In genomic region chr19:18424122-18424889, GRCh38 we compare ENCODE assay signal across 17 cellular contexts. TPM values are rescaled to one million over a fixed set of nuclear protein-coding genes. Genes with fewer than 3 reads are reported as not detected.
A peak's percentile ranks its signal among the peaks of the same experiment; 100 is the strongest.
DNase-seq lines count a peak whose midpoint lies in the region; ATAC-seq and TF ChIP-seq lines count a peak whose summit lies in the region.
"Had no signal": no experiment of that assay in that cellular context is flagged by ENCODE, and none has a peak within 500 bp of the region (broad histone marks: within the 10 kb centered on the region; RNA-seq: fewer than 3 reads in every experiment).

No MANE protein-coding gene starts in this region.

- TF ChIP-seq POLR2A in esophagus muscularis mucosa (IDR thresholded peaks at IDR 0.05; ENCODE audit: low read depth): no peak
- no peak for TF ChIP-seq POLR2A in body of pancreas (IDR thresholded peaks at IDR 0.05)

- WGBS in esophagus muscularis mucosa: 83% methylated on average over 17 of the region's 22 CpGs
- WGBS in body of pancreas, 2 donors: 75 to 83% methylated on average over 18 to 22 of the region's 22 CpGs

- CTCF ChIA-PET in activated CD4-positive, alpha-beta memory T cell treated with anti-CD3 and anti-CD28 coated beads for 36 hours (lab: Charles Lee): no interaction called here
- CTCF ChIA-PET in activated CD4-positive, alpha-beta memory T cell treated with anti-CD3 and anti-CD28 coated beads, Interleukin-2, amount 10 ng/mL, durations not matched to agents 7 days and 5 days (lab: Charles Lee): interaction anchor here (0.6 kb wide), 1 partner anchor 554 kb away, joined by 3 read pairs; no protein-coding TSS in a partner anchor
- CTCF ChIA-PET in T-cell (lab: Charles Lee): no interaction called here

- H3K4me1 ChIP-seq in esophagus muscularis mucosa (peaks cover 73 to 96% (median 93%) of the 10 kb centered on the region in 4 donors), body of pancreas (peaks cover 38% of the 10 kb centered on the region)

- no peaks in the 10 kb centered on the region for H3K27me3 Mint-ChIP-seq in activated CD4-positive, alpha-beta memory T cell treated with anti-CD3 and anti-CD28 coated beads for 36 hours
- no peaks in the 10 kb centered on the region for H3K27me3 Mint-ChIP-seq in activated CD4-positive, alpha-beta memory T cell treated with anti-CD3 and anti-CD28 coated beads, Interleukin-2, amount 10 ng/mL, durations not matched to agents 7 days and 5 days
- no peaks in the 10 kb centered on the region for H3K27me3 Mint-ChIP-seq in T-cell

- H3K4me3 Mint-ChIP-seq in activated CD4-positive, alpha-beta memory T cell treated with anti-CD3 and anti-CD28 coated beads for 36 hours: no peak overlapping the region
- no peak overlapping the region for H3K4me3 Mint-ChIP-seq in activated CD4-positive, alpha-beta memory T cell treated with anti-CD3 and anti-CD28 coated beads, Interleukin-2, amount 10 ng/mL, durations not matched to agents 7 days and 5 days
- H3K4me3 Mint-ChIP-seq in T-cell: peak overlapping the region in 1 of 3 donors; percentile 20
- H3K4me3 Mint-ChIP-seq in stimulated activated effector memory CD8-positive, alpha-beta T cell treated with anti-CD3 and anti-CD28 coated beads, Interleukin-12 subunit alpha, Interleukin-12 subunit beta, amount 100 ng/mL, for 72 hours: peak overlapping the region; percentile 95
- H3K4me3 Mint-ChIP-seq: CD8-positive, alpha-beta T cell had no signal

- TF ChIP-seq EP300 in esophagus muscularis mucosa (IDR thresholded peaks at IDR 0.05): no peak

- ATAC-seq in T-cell (replicated peaks in 1 of 4): no peak
- ATAC-seq in stimulated activated effector memory CD8-positive, alpha-beta T cell treated with anti-CD3 and anti-CD28 coated beads, Interleukin-12 subunit alpha, Interleukin-12 subunit beta, amount 100 ng/mL, for 72 hours: no peak
- ATAC-seq in body of pancreas: no peak
- ATAC-seq: CD8-positive, alpha-beta T cell; left cardiac atrium had no signal

- POLR2A ChIA-PET in activated CD4-positive, alpha-beta memory T cell treated with anti-CD3 and anti-CD28 coated beads for 36 hours (lab: Charles Lee): no interaction called here
- POLR2A ChIA-PET in activated CD4-positive, alpha-beta memory T cell treated with anti-CD3 and anti-CD28 coated beads, Interleukin-2, amount 10 ng/mL, durations not matched to agents 7 days and 5 days (lab: Charles Lee): interaction anchor here (2.8 kb wide), 2 partner anchors 7 to 12 kb away, joined by 10 to 17 read pairs; no protein-coding TSS in a partner anchor
- POLR2A ChIA-PET in T-cell (lab: Charles Lee): no interaction called here

- peak overlapping the region; percentile 23 for H3K27ac Mint-ChIP-seq in activated CD4-positive, alpha-beta memory T cell treated with anti-CD3 and anti-CD28 coated beads for 36 hours
- H3K27ac Mint-ChIP-seq in activated CD4-positive, alpha-beta memory T cell treated with anti-CD3 and anti-CD28 coated beads, Interleukin-2, amount 10 ng/mL, durations not matched to agents 7 days and 5 days: no peak overlapping the region
- H3K27ac Mint-ChIP-seq in T-cell: peak overlapping the region; percentile 82 to 95
- peak overlapping the region; percentile 52 for H3K27ac Mint-ChIP-seq in stimulated activated effector memory CD8-positive, alpha-beta T cell treated with anti-CD3 and anti-CD28 coated beads, Interleukin-12 subunit alpha, Interleukin-12 subunit beta, amount 100 ng/mL, for 72 hours
- H3K27ac Mint-ChIP-seq: CD8-positive, alpha-beta T cell had no signal

- H3K27ac ChIP-seq in esophagus muscularis mucosa (replicated peaks in 1 of 4) (peak overlapping the region; percentile 38 to 85 (median 80)), body of pancreas (no peak overlapping the region)
- H3K27ac ChIP-seq: parathyroid adenoma, WERI-Rb-1 had no signal

- H3K36me3 ChIP-seq in esophagus muscularis mucosa (peaks cover 0 to 8% (median 5%) of the 10 kb centered on the region in 4 donors), body of pancreas (replicated peaks in 1 of 2; ENCODE audit: insufficient read depth in 1 of 2, low read depth in 2 of 2) (no peaks in the 10 kb centered on the region)

- H3K27me3 ChIP-seq in esophagus muscularis mucosa (no peaks in the 10 kb centered on the region), body of pancreas (no peaks in the 10 kb centered on the region)

- H3K9me3 ChIP-seq in esophagus muscularis mucosa (no peaks in the 10 kb centered on the region), body of pancreas (no peaks in the 10 kb centered on the region)

- H3K4me1 Mint-ChIP-seq in activated CD4-positive, alpha-beta memory T cell treated with anti-CD3 and anti-CD28 coated beads for 36 hours (ENCODE audit: low read depth): peaks cover 56% of the 10 kb centered on the region
- H3K4me1 Mint-ChIP-seq in activated CD4-positive, alpha-beta memory T cell treated with anti-CD3 and anti-CD28 coated beads, Interleukin-2, amount 10 ng/mL, durations not matched to agents 7 days and 5 days: peaks cover 64% of the 10 kb centered on the region
- H3K4me1 Mint-ChIP-seq in T-cell: peaks cover 47 to 68% (median 51%) of the 10 kb centered on the region in 3 donors
- peaks cover 70% of the 10 kb centered on the region for H3K4me1 Mint-ChIP-seq in stimulated activated effector memory CD8-positive, alpha-beta T cell treated with anti-CD3 and anti-CD28 coated beads, Interleukin-12 subunit alpha, Interleukin-12 subunit beta, amount 100 ng/mL, for 72 hours

- H3K9me3 Mint-ChIP-seq in activated CD4-positive, alpha-beta memory T cell treated with anti-CD3 and anti-CD28 coated beads for 36 hours: no peaks in the 10 kb centered on the region
- no peaks in the 10 kb centered on the region for H3K9me3 Mint-ChIP-seq in activated CD4-positive, alpha-beta memory T cell treated with anti-CD3 and anti-CD28 coated beads, Interleukin-2, amount 10 ng/mL, durations not matched to agents 7 days and 5 days
- H3K9me3 Mint-ChIP-seq in T-cell: no peaks in the 10 kb centered on the region
- no peaks in the 10 kb centered on the region for H3K9me3 Mint-ChIP-seq in stimulated activated effector memory CD8-positive, alpha-beta T cell treated with anti-CD3 and anti-CD28 coated beads, Interleukin-12 subunit alpha, Interleukin-12 subunit beta, amount 100 ng/mL, for 72 hours
- H3K9me3 Mint-ChIP-seq: CD8-positive, alpha-beta T cell had no signal

- no peak for DNase-seq in activated CD4-positive, alpha-beta memory T cell treated with anti-CD3 and anti-CD28 coated beads for 36 hours
- DNase-seq in activated CD4-positive, alpha-beta memory T cell treated with anti-CD3 and anti-CD28 coated beads, Interleukin-2, amount 10 ng/mL, durations not matched to agents 7 days and 5 days: no peak
- no peak for DNase-seq in T-cell
- no peak for DNase-seq in esophagus muscularis mucosa (ENCODE audit: extremely low spot score)
- DNase-seq in stimulated activated effector memory CD8-positive, alpha-beta T cell treated with anti-CD3 and anti-CD28 coated beads, Interleukin-12 subunit alpha, Interleukin-12 subunit beta, amount 100 ng/mL, for 72 hours (ENCODE audit: low spot score in 2 of 2): no peak
- DNase-seq in COLO829 (ENCODE audit: low spot score): no peak
- DNase-seq in body of pancreas: no peak
- DNase-seq in AG20443 (ENCODE audit: low spot score): no peak
- DNase-seq: activated naive CD4-positive, alpha-beta T cell; CD8-positive, alpha-beta T cell; IMR-90; left cardiac atrium; NCI-H2081 treated with DMSO at 0.1 percent for 48 hours; NCI-H524 treated with DMSO at 0.1 percent for 48 hours; WERI-Rb-1 had no signal

- no peak overlapping the region for H3K4me3 ChIP-seq in esophagus muscularis mucosa
- no peak overlapping the region for H3K4me3 ChIP-seq in body of pancreas

- TF ChIP-seq CTCF in esophagus muscularis mucosa (IDR thresholded peaks at IDR 0.05): no peak
- TF ChIP-seq CTCF in body of pancreas (IDR thresholded peaks at IDR 0.05): no peak

- intact Hi-C loops in activated CD4-positive, alpha-beta memory T cell treated with anti-CD3 and anti-CD28 coated beads for 36 hours (cut with micrococcal nuclease): no loop called here
- intact Hi-C loops in esophagus muscularis mucosa (cut with DNase I) (no loop called here), body of pancreas (cut with DNase I) (no loop called here)

- H3K36me3 Mint-ChIP-seq in activated CD4-positive, alpha-beta memory T cell treated with anti-CD3 and anti-CD28 coated beads for 36 hours: peaks cover 1% of the 10 kb centered on the region
- peaks cover 15% of the 10 kb centered on the region for H3K36me3 Mint-ChIP-seq in activated CD4-positive, alpha-beta memory T cell treated with anti-CD3 and anti-CD28 coated beads, Interleukin-2, amount 10 ng/mL, durations not matched to agents 7 days and 5 days (ENCODE audit: low read depth)
- H3K36me3 Mint-ChIP-seq in T-cell: no peaks in the 10 kb centered on the region
- peaks cover 35% of the 10 kb centered on the region for H3K36me3 Mint-ChIP-seq in stimulated activated effector memory CD8-positive, alpha-beta T cell treated with anti-CD3 and anti-CD28 coated beads, Interleukin-12 subunit alpha, Interleukin-12 subunit beta, amount 100 ng/mL, for 72 hours
- H3K36me3 Mint-ChIP-seq: CD8-positive, alpha-beta T cell had no signal

RNA-seq across cellular contexts. Expression of gene SSBP4, which starts 5.1 kb away (rescaled TPM):
- 100 to 1,000 TPM in 1 of 2 experiments, 10 to 100 TPM in 1; 97.9 to 102 TPM for total RNA-seq in activated CD4-positive, alpha-beta memory T cell treated with anti-CD3 and anti-CD28 coated beads for 36 hours
- 100 to 1,000 TPM; 140 to 153 TPM for total RNA-seq in activated CD4-positive, alpha-beta memory T cell treated with anti-CD3 and anti-CD28 coated beads, Interleukin-2, amount 10 ng/mL, durations not matched to agents 7 days and 5 days
- total RNA-seq in T-cell: 100 to 1,000 TPM in 4 of 5 donors, 10 to 100 TPM in 1; 71.3 to 127 (median 102) TPM
- total RNA-seq in esophagus muscularis mucosa: 100 to 1,000 TPM in 1 of 4 donors, 10 to 100 TPM in 3; 53.2 to 109 (median 77.8) TPM
- 10 to 100 TPM; 50.1 to 63.9 TPM for total RNA-seq in body of pancreas

RNA-seq across cellular contexts. Expression of gene ISYNA1, which starts 13.6 kb away (rescaled TPM):
- total RNA-seq in activated CD4-positive, alpha-beta memory T cell treated with anti-CD3 and anti-CD28 coated beads for 36 hours: 10 to 100 TPM; 19.3 to 20.0 TPM
- 10 to 100 TPM; 16.7 to 18.0 TPM for total RNA-seq in activated CD4-positive, alpha-beta memory T cell treated with anti-CD3 and anti-CD28 coated beads, Interleukin-2, amount 10 ng/mL, durations not matched to agents 7 days and 5 days
- total RNA-seq in T-cell: 10 to 100 TPM; 38.3 to 59.8 (median 55.0) TPM
- total RNA-seq in esophagus muscularis mucosa: 10 to 100 TPM; 15.8 to 38.9 (median 26.2) TPM
- 10 to 100 TPM; 52.7 to 72.8 TPM for total RNA-seq in body of pancreas

RNA-seq across cellular contexts. Expression of gene LRRC25, which starts 26.9 kb away (rescaled TPM):
- total RNA-seq in activated CD4-positive, alpha-beta memory T cell treated with anti-CD3 and anti-CD28 coated beads for 36 hours: not detected
- not detected for total RNA-seq in activated CD4-positive, alpha-beta memory T cell treated with anti-CD3 and anti-CD28 coated beads, Interleukin-2, amount 10 ng/mL, durations not matched to agents 7 days and 5 days
- total RNA-seq in T-cell (under 1 TPM in 3 of 5 donors, not detected in 2; 0.16 to 0.33 (median 0.30) TPM), esophagus muscularis mucosa (10 to 100 TPM in 1 of 4 donors, 1 to 10 TPM in 3; 5.8 to 20.4 (median 7.0) TPM), body of pancreas (1 to 10 TPM in 1 of 2 donors, not detected in 1; 4.4 TPM)
- total RNA-seq: Daoy, IMR-90 had no signal

RNA-seq across cellular contexts. Expression of gene GDF15, which starts 38.3 kb away (rescaled TPM):
- total RNA-seq in activated CD4-positive, alpha-beta memory T cell treated with anti-CD3 and anti-CD28 coated beads for 36 hours: not detected
- total RNA-seq in activated CD4-positive, alpha-beta memory T cell treated with anti-CD3 and anti-CD28 coated beads, Interleukin-2, amount 10 ng/mL, durations not matched to agents 7 days and 5 days: not detected
- total RNA-seq in T-cell (1 to 10 TPM in 3 of 5 donors, not detected in 2; 1.5 to 1.7 (median 1.5) TPM), esophagus muscularis mucosa (1 to 10 TPM; 1.6 to 5.6 (median 3.8) TPM), body of pancreas (10 to 100 TPM; 40.5 to 86.1 TPM)
- total RNA-seq: CD8-positive, alpha-beta T cell had no signal

Comparison
In these comparisons a context has a peak if more than half of its experiments do, and no peak if none do; other contexts are left out.
1. H3K27ac ChIP-seq: peak in esophagus muscularis mucosa (4 of 4); none in body of pancreas (0 of 4).